Comparison of ENCODE assay signal across 8 cellular contexts in genomic region chr9:36258170-36258988, GRCh38. TPM values are rescaled to one million over a fixed set of nuclear protein-coding genes. Genes with fewer than 3 reads are reported as not detected.
DNase-seq lines count a peak whose midpoint lies in the region; ATAC-seq and TF ChIP-seq lines count a peak whose summit lies in the region.

A gene with protein sequence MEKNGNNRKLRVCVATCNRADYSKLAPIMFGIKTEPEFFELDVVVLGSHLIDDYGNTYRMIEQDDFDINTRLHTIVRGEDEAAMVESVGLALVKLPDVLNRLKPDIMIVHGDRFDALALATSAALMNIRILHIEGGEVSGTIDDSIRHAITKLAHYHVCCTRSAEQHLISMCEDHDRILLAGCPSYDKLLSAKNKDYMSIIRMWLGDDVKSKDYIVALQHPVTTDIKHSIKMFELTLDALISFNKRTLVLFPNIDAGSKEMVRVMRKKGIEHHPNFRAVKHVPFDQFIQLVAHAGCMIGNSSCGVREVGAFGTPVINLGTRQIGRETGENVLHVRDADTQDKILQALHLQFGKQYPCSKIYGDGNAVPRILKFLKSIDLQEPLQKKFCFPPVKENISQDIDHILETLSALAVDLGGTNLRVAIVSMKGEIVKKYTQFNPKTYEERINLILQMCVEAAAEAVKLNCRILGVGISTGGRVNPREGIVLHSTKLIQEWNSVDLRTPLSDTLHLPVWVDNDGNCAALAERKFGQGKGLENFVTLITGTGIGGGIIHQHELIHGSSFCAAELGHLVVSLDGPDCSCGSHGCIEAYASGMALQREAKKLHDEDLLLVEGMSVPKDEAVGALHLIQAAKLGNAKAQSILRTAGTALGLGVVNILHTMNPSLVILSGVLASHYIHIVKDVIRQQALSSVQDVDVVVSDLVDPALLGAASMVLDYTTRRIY (minus strand): TSS chr9:36258448. CDS start chr9:36249355, 9,093 bp downstream.

- H3K9ac ChIP-seq in neural progenitor cell (peak within 1 kb of the TSS; percentile 35), stomach smooth muscle (ENCODE audit: low read length in 2 of 2) (peak within 1 kb of the TSS; percentile 85 to 86)

- H3K4me1 Mint-ChIP-seq in GM23338 (no peaks in the 10 kb centered on the region), neural progenitor cell (peaks cover 10% of the 10 kb centered on the region)

- H3K27me3 Mint-ChIP-seq in GM23338 (ENCODE audit: insufficient read depth, low read depth, poor library complexity) (peaks cover 8% of the 10 kb centered on the region), neural progenitor cell (ENCODE audit: insufficient read depth, low read depth) (peaks cover 6% of the 10 kb centered on the region)

- no peak for TF ChIP-seq CTCF in DOHH2 (IDR thresholded peaks at IDR 0.05; ENCODE audit: low read depth, low read length, poor library complexity, severe bottlenecking)
- TF ChIP-seq CTCF in GM23338 (conservative IDR thresholded peaks at IDR 0.05; ENCODE audit: low read depth in 2 of 2), result no peak
- no peak for TF ChIP-seq CTCF in foreskin keratinocyte (conservative IDR thresholded peaks at IDR 0.05)
- no peak for TF ChIP-seq CTCF in neural progenitor cell (IDR thresholded peaks at IDR 0.05)

- peak; percentile 96 for DNase-seq in GM23338 (ENCODE audit: low spot score)
- peak; percentile 95 for DNase-seq in LHCN-M2 (ENCODE audit: low read depth)
- peak; percentile 91 for DNase-seq in SK-MEL-5 (ENCODE audit: low read depth, low spot score)
- DNase-seq in activated naive CD4-positive, alpha-beta T cell treated with Interleukin-2 at 50 U/mL for 16 hours, result peak; percentile 99
- DNase-seq in foreskin keratinocyte, result peak; percentile 77 to 88
- DNase-seq in neural progenitor cell (ENCODE audit: low spot score), result peak; percentile 97

- H3K9me3 ChIP-seq in DOHH2 (ENCODE audit: control insufficient read depth, insufficient read depth, low read length), result no peaks in the 10 kb centered on the region
- H3K9me3 ChIP-seq in neural progenitor cell (ENCODE audit: low read depth), result no peaks in the 10 kb centered on the region
- H3K9me3 ChIP-seq in stomach smooth muscle (ENCODE audit: control insufficient read depth in 2 of 2, low read length in 2 of 2), result no peaks in the 10 kb centered on the region

- H3K27ac ChIP-seq in DOHH2 (ENCODE audit: low read depth, low read length) (peak within 1 kb of the TSS; percentile 87), GM23338 (ENCODE audit: low read depth) (peak within 1 kb of the TSS; percentile 72; the same call in 1 of the 2 replicates), foreskin keratinocyte (peak within 1 kb of the TSS; percentile 69), neural progenitor cell (peak within 1 kb of the TSS; percentile 55), stomach smooth muscle (ENCODE audit: low read length) (peak within 1 kb of the TSS; percentile 89)

- peak within 1 kb of the TSS; percentile 83 for H3K4me3 ChIP-seq in DOHH2 (ENCODE audit: low read length)
- peak within 1 kb of the TSS; percentile 86 for H3K4me3 ChIP-seq in GM23338
- H3K4me3 ChIP-seq in neural progenitor cell, result peak within 1 kb of the TSS; percentile 59
- peak within 1 kb of the TSS; percentile 92 to 96 for H3K4me3 ChIP-seq in stomach smooth muscle (ENCODE audit: low read length in 2 of 2)

- H3K79me2 ChIP-seq in DOHH2 (ENCODE audit: control insufficient read depth, low read length) (peaks cover 45% of the 10 kb centered on the region), GM23338 (replicated peaks; ENCODE audit: insufficient read depth) (peaks cover 31% of the 10 kb centered on the region), neural progenitor cell (ENCODE audit: low read depth) (peaks cover 41% of the 10 kb centered on the region)

- H4K20me1 ChIP-seq in DOHH2 (ENCODE audit: control insufficient read depth, insufficient read depth, low read depth, low read length), result no peaks in the 10 kb centered on the region
- H4K20me1 ChIP-seq in GM23338 (replicated peaks; ENCODE audit: insufficient read depth), result no peaks in the 10 kb centered on the region; the same call in 1 of the 2 replicates
- peaks cover 4% of the 10 kb centered on the region for H4K20me1 ChIP-seq in neural progenitor cell (ENCODE audit: low read depth)

- H3F3A ChIP-seq in DOHH2 (ENCODE audit: control insufficient read depth, insufficient read depth) (peaks cover 8% of the 10 kb centered on the region; the same call in 1 of the 2 replicates), GM23338 (replicated peaks; ENCODE audit: low read depth) (0 out of 2 replicates have a peak, but pooled peaks cover 5% of the 10 kb centered on the region), neural progenitor cell (ENCODE audit: low read depth) (peaks cover 10% of the 10 kb centered on the region)

- H3K4me1 ChIP-seq in DOHH2 (ENCODE audit: control insufficient read depth, low read length), result peaks cover 16% of the 10 kb centered on the region
- H3K4me1 ChIP-seq in GM23338 (ENCODE audit: insufficient read depth), result no peaks in the 10 kb centered on the region
- no peaks in the 10 kb centered on the region for H3K4me1 ChIP-seq in foreskin keratinocyte
- no peaks in the 10 kb centered on the region for H3K4me1 ChIP-seq in neural progenitor cell
- H3K4me1 ChIP-seq in stomach smooth muscle (ENCODE audit: control insufficient read depth, insufficient read depth, low read length), result peaks cover 10% of the 10 kb centered on the region

- peaks cover 10% of the 10 kb centered on the region for H3K36me3 ChIP-seq in DOHH2 (ENCODE audit: control insufficient read depth, low read length)
- H3K36me3 ChIP-seq in GM23338 (ENCODE audit: insufficient read depth), result no peaks in the 10 kb centered on the region
- no peaks in the 10 kb centered on the region for H3K36me3 ChIP-seq in neural progenitor cell
- H3K36me3 ChIP-seq in stomach smooth muscle (ENCODE audit: control insufficient read depth in 2 of 2, insufficient read depth in 2 of 2, low read length in 2 of 2), result no peaks in the 10 kb centered on the region

- H3K4me3 Mint-ChIP-seq in GM23338 (peak within 1 kb of the TSS; percentile 90), neural progenitor cell (peak within 1 kb of the TSS; percentile 96)

- H2AFZ ChIP-seq in GM23338 (peak within 1 kb of the TSS; percentile 97), neural progenitor cell (replicated peaks) (peak within 1 kb of the TSS; percentile 83)

- ATAC-seq in GM23338 (peak; percentile 89), foreskin keratinocyte (peak; percentile 92)

- H3K4me2 ChIP-seq in DOHH2 (ENCODE audit: low read length) (peak within 1 kb of the TSS; percentile 78), GM23338 (peak within 1 kb of the TSS; percentile 86), neural progenitor cell (peak within 1 kb of the TSS; percentile 85)

- in situ Hi-C loops in SK-MEL-5 (cut with HindIII; ENCODE audit: low pct_unique_long_range_greater_than_20kb, low sequenced_read_pairs), result no loop called here

- H3K9me3 Mint-ChIP-seq in GM23338, result no peaks in the 10 kb centered on the region; the same call in 2 of the 3 replicates
- peaks cover 4% of the 10 kb centered on the region for H3K9me3 Mint-ChIP-seq in neural progenitor cell

- H3K9me2 ChIP-seq in DOHH2 (replicated peaks; ENCODE audit: control insufficient read depth, low read length), result no peaks in the 10 kb centered on the region
- no peaks in the 10 kb centered on the region for H3K9me2 ChIP-seq in GM23338 (ENCODE audit: insufficient read depth)

- H3K27me3 ChIP-seq in DOHH2 (ENCODE audit: control insufficient read depth, low read length) (no peaks in the 10 kb centered on the region), GM23338 (ENCODE audit: insufficient read depth) (no peaks in the 10 kb centered on the region), foreskin keratinocyte (no peaks in the 10 kb centered on the region), neural progenitor cell (no peaks in the 10 kb centered on the region), stomach smooth muscle (ENCODE audit: control insufficient read depth in 1 of 2, insufficient read depth in 2 of 2, low read length in 2 of 2) (no peaks in the 10 kb centered on the region)

- H3K36me3 Mint-ChIP-seq in GM23338 (ENCODE audit: low read depth), result no peaks in the 10 kb centered on the region; the same call in 2 of the 3 replicates
- H3K36me3 Mint-ChIP-seq in neural progenitor cell, result peaks cover 7% of the 10 kb centered on the region

- H3K27ac Mint-ChIP-seq in GM23338 (peak within 1 kb of the TSS; percentile 77), neural progenitor cell (peak within 1 kb of the TSS; percentile 95)

TF ChIP-seq in GM23338, 12 proteins besides CTCF, POLR2A, EP300 and RAD21 (continues in another document):
- TF ChIP-seq ZNF331 (CRISPR knock-in tag; IDR thresholded peaks at IDR 0.05; ENCODE audit: low read depth) (no peak), EZH2phosphoT487 (IDR thresholded peaks at IDR 0.05; ENCODE audit: unreplicated experiment) (no peak), ZNF114 (CRISPR knock-in tag; IDR thresholded peaks at IDR 0.05) (no peak), POLR2AphosphoS5 (IDR thresholded peaks at IDR 0.05; ENCODE audit: low read depth) (peak; percentile 95), ETS1 (IDR thresholded peaks at IDR 0.05) (no peak)

RNA-seq across cellular contexts. Expression of the gene that starts here (rescaled TPM):
- 10.9 and 15.7 TPM in 2 replicates for total RNA-seq in GM23338 (2014; rRNA removed; shearing (Covaris generic))
- 2.2 and 2.3 TPM in 2 replicates for polyA plus RNA-seq in GM23338 (2016; fragmentation: Nextera tagmentation; extraction: Ambion mirVana)
- 25.7 and 26.1 TPM in 2 replicates for total RNA-seq in LHCN-M2 (2014; rRNA removed)
- polyA plus RNA-seq in LHCN-M2 (2012), result 9.2 TPM
- total RNA-seq in SK-MEL-5 (2014; rRNA removed; shearing (Covaris generic)), result 23.9 and 24.1 TPM in 2 replicates
- 15.7 and 18.5 TPM in 2 replicates for polyA plus RNA-seq in SK-MEL-5 (2015; cell fraction: cytosol; rRNA removed)
- 7.0 and 7.9 TPM in 2 replicates for polyA plus RNA-seq in SK-MEL-5 (2015; cell fraction: nucleus; rRNA removed)
- total RNA-seq in foreskin keratinocyte, result 14.1 and 14.6 TPM in 2 replicates
- polyA plus RNA-seq in foreskin keratinocyte, result 4.2 and 5.2 TPM in 2 replicates
- total RNA-seq in neural progenitor cell (ENCODE audit: low replicate concordance), result 25.2 and 26.8 TPM in 2 replicates

Comparison
In these comparisons a context has a peak if more than half of its experiments do, and no peak if none do; other contexts are left out.
1. Peak in every context shown above with its lines: DNase-seq, ATAC-seq, H3K4me3 ChIP-seq and H3K27ac ChIP-seq.